ENCODE assay signal across 1 cellular context in the genomic region with DNA sequence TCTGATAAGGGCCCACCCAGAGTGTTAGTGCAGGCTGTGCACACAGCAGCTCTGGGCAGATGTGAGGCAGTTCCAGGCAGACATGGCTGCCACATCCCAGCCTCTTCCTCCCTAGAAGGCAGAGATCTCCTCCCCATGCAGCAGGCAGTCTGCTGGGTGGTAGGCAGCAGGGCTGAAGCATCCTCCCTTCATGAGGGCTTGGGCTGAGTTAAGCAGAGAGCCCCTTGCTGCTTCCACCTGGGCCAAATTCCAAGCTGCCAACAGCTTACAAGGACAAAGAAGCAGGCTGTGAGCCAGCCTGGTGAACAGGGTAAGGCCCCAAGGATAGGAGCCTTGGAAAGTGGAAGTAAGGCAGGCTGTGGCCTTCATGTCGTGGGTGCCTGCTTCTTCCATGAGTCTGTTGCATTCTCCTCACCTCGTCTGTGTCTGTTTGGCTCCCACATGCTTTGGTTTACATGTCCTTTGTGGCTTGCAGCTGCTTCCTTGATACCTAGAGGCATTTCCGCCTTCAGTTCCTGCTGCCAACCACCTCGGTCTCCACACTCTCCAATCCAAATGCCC.
TF ChIP-seq lines count a peak whose summit lies in the region.

No MANE protein-coding gene starts in this region.

TF ChIP-seq in H1, 55 proteins besides CTCF, POLR2A, EP300 and RAD21 (continued from another document):
- no peak for TF ChIP-seq CHD7 (IDR thresholded peaks at IDR 0.05; ENCODE audit: insufficient replicate concordance, low read length)
- TF ChIP-seq KDM4A (IDR thresholded peaks at IDR 0.05; ENCODE audit: low read depth, low read length, severe bottlenecking): no peak
- no peak for TF ChIP-seq NRF1 (IDR thresholded peaks at IDR 0.05; ENCODE audit: low read depth, low read length)
- TF ChIP-seq POLR2AphosphoS5 (IDR thresholded peaks at IDR 0.05; ENCODE audit: low read depth, low read length): no peak
- no peak for TF ChIP-seq POU5F1 (IDR thresholded peaks at IDR 0.05; ENCODE audit: low read depth, low read length)
- no peak for TF ChIP-seq RNF2 (IDR thresholded peaks at IDR 0.05; ENCODE audit: borderline replicate concordance, low read depth, low read length, missing control alignments, poor library complexity, severe bottlenecking)
- TF ChIP-seq TAF7 (optimal IDR thresholded peaks at IDR 0.05; ENCODE audit: borderline replicate concordance, low read depth, low read length): no peak
- TF ChIP-seq, protein P1, sequence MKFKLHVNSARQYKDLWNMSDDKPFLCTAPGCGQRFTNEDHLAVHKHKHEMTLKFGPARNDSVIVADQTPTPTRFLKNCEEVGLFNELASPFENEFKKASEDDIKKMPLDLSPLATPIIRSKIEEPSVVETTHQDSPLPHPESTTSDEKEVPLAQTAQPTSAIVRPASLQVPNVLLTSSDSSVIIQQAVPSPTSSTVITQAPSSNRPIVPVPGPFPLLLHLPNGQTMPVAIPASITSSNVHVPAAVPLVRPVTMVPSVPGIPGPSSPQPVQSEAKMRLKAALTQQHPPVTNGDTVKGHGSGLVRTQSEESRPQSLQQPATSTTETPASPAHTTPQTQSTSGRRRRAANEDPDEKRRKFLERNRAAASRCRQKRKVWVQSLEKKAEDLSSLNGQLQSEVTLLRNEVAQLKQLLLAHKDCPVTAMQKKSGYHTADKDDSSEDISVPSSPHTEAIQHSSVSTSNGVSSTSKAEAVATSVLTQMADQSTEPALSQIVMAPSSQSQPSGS (IDR thresholded peaks at IDR 0.05; ENCODE audit: low read length): no peak
- TF ChIP-seq GTF2F1 (IDR thresholded peaks at IDR 0.05; ENCODE audit: borderline replicate concordance, low read depth, low read length): no peak
